ENCODE assay signal across 18 cellular contexts in genomic region chr9:72665421-72665820, GRCh38.
A peak's percentile ranks its signal among the peaks of the same experiment; 100 is the strongest.
DNase-seq lines count a peak whose midpoint lies in the region; ATAC-seq, FAIRE-seq and TF ChIP-seq lines count a peak whose summit lies in the region.
"Had no signal": no experiment of that assay in that cellular context is flagged by ENCODE, and none has a peak within 500 bp of the region (broad histone marks: within the 10 kb centered on the region; RNA-seq: fewer than 3 reads in every experiment).

No MANE protein-coding gene starts in this region.

- WGBS in heart right ventricle, 2 donors = 65% methylated on average over 2 of the region's 2 CpGs

- peaks cover 16% of the 10 kb centered on the region for H3K4me1 ChIP-seq in astrocyte (ENCODE audit: insufficient read depth, low read length)
- no peaks in the 10 kb centered on the region for H3K4me1 ChIP-seq in heart right ventricle
- H3K4me1 ChIP-seq: right atrium auricular region, tibial nerve had no signal

- H3K27me3 ChIP-seq in astrocyte (ENCODE audit: insufficient read depth, low read length) (no peaks in the 10 kb centered on the region), heart right ventricle (peaks cover 0 to 9% (median 0%) of the 10 kb centered on the region in 7 donors)
- H3K27me3 ChIP-seq: right atrium auricular region, tibial nerve had no signal

- H3K27ac ChIP-seq in astrocyte (ENCODE audit: low read depth, low read length) (peak overlapping the region; percentile 59), heart right ventricle (no peak overlapping the region)
- H3K27ac ChIP-seq: right atrium auricular region, tibial nerve had no signal

- H3K27me3 Mint-ChIP-seq in astrocyte (ENCODE audit: low read depth, unreplicated experiment) = no peaks in the 10 kb centered on the region

- no peak overlapping the region for H2AFZ ChIP-seq in astrocyte (ENCODE audit: low read depth, low read length)

- H3K79me2 ChIP-seq in astrocyte (ENCODE audit: insufficient read depth, low read length) = no peaks in the 10 kb centered on the region

- H3K9me3 ChIP-seq in astrocyte (ENCODE audit: insufficient read depth, low read depth, low read length) = no peaks in the 10 kb centered on the region
- peaks cover 0 to 10% (median 0%) of the 10 kb centered on the region in 11 donors for H3K9me3 ChIP-seq in heart right ventricle
- H3K9me3 ChIP-seq: right atrium auricular region had no signal

- H3K9ac ChIP-seq in astrocyte (ENCODE audit: low read length) = no peak overlapping the region

- H3K4me3 ChIP-seq in astrocyte (ENCODE audit: insufficient read depth, low read depth, low read length) (no peak overlapping the region), heart right ventricle (no peak overlapping the region)
- H3K4me3 ChIP-seq: right atrium auricular region, tibial nerve had no signal

- peak overlapping the region; percentile 94 for H3K27ac Mint-ChIP-seq in astrocyte (ENCODE audit: unreplicated experiment)
- H3K27ac Mint-ChIP-seq: natural killer cell treated with Interleukin-12 subunit alpha and Interleukin-12 subunit beta and Interleukin-15 and Interleukin-18, amount 100 ng/mL, for 72 hours had no signal

- intact Hi-C loops in heart right ventricle (cut with DNase I) = loop anchor here in 1 of 10 donors (10.0 kb wide), 1 partner anchor 61 kb away; no protein-coding TSS in a partner anchor

- H4K20me1 ChIP-seq in astrocyte (ENCODE audit: insufficient read depth, low read length) = no peaks in the 10 kb centered on the region

- peaks cover 23% of the 10 kb centered on the region for H3K4me1 Mint-ChIP-seq in astrocyte (ENCODE audit: low read depth, unreplicated experiment)

- TF ChIP-seq CTCF in astrocyte (IDR thresholded peaks at IDR 0.05; ENCODE audit: insufficient read depth, low read depth, low read length) = no peak
- TF ChIP-seq CTCF in heart right ventricle (IDR thresholded peaks at IDR 0.05) = no peak

- H3K4me3 Mint-ChIP-seq in astrocyte (ENCODE audit: unreplicated experiment) = no peak overlapping the region
- H3K4me3 Mint-ChIP-seq: natural killer cell treated with Interleukin-12 subunit alpha and Interleukin-12 subunit beta and Interleukin-15 and Interleukin-18, amount 100 ng/mL, for 72 hours had no signal

- H3K4me2 ChIP-seq in astrocyte (ENCODE audit: low read length) = peak overlapping the region; percentile 36

- H3K36me3 ChIP-seq in astrocyte (ENCODE audit: insufficient read depth, low read length) = no peaks in the 10 kb centered on the region
- no peaks in the 10 kb centered on the region for H3K36me3 ChIP-seq in heart right ventricle
- H3K36me3 ChIP-seq: right atrium auricular region, tibial nerve had no signal

- peaks cover 4% of the 10 kb centered on the region for H3K9me3 Mint-ChIP-seq in astrocyte (ENCODE audit: unreplicated experiment)
- H3K9me3 Mint-ChIP-seq: natural killer cell treated with Interleukin-12 subunit alpha and Interleukin-12 subunit beta and Interleukin-15 and Interleukin-18, amount 100 ng/mL, for 72 hours had no signal

- no peak for ATAC-seq in heart right ventricle
- ATAC-seq in HG02885 (IDR thresholded peaks at IDR 0.05; ENCODE audit: poor library complexity, unreplicated experiment) = no peak
- ATAC-seq: natural killer cell treated with Interleukin-12 subunit alpha and Interleukin-12 subunit beta and Interleukin-15 and Interleukin-18, amount 100 ng/mL, for 72 hours had no signal

- DNase-seq in HCEC 1CT (peak; percentile 39), astrocyte (ENCODE audit: low read depth) (peak; percentile 85), hepatic stellate cell (ENCODE audit: low spot score) (peak; percentile 15), stromal cell of bone marrow (ENCODE audit: low read depth) (peak; percentile 18), heart right ventricle (no peak), NCI-H1694 treated with DMSO at 0.1 percent for 48 hours (lab: John Stamatoyannopoulos, UW) (no peak)
- DNase-seq: activated CD4-positive, CD25-positive, alpha-beta regulatory T cell; central memory CD4-positive, alpha-beta T cell; Kasumi-1; NCI-H187; NCI-H526; stimulated activated CD4-positive, alpha-beta T cell treated with anti-CD3 and anti-CD28 coated beads, Interleukin-2, amount 100 ng/mL, for 48 hours had no signal

- no peaks in the 10 kb centered on the region for H3K36me3 Mint-ChIP-seq in astrocyte (ENCODE audit: low read depth, unreplicated experiment)
- H3K36me3 Mint-ChIP-seq: natural killer cell treated with Interleukin-12 subunit alpha and Interleukin-12 subunit beta and Interleukin-15 and Interleukin-18, amount 100 ng/mL, for 72 hours had no signal

- peak; percentile 77 for FAIRE-seq in astrocyte (lab: Jason Lieb, UNC)
- FAIRE-seq: endometrium, RCC 7860 had no signal

Comparison
In these comparisons a context has a peak if more than half of its experiments do, and no peak if none do; other contexts are left out.
1. DNase-seq: peak in HCEC 1CT (single experiment), astrocyte (single experiment), hepatic stellate cell (single experiment) and stromal cell of bone marrow (single experiment); none in heart right ventricle (0 of 2) and NCI-H1694 treated with DMSO at 0.1 percent for 48 hours (single experiment).